In the genomic region with DNA sequence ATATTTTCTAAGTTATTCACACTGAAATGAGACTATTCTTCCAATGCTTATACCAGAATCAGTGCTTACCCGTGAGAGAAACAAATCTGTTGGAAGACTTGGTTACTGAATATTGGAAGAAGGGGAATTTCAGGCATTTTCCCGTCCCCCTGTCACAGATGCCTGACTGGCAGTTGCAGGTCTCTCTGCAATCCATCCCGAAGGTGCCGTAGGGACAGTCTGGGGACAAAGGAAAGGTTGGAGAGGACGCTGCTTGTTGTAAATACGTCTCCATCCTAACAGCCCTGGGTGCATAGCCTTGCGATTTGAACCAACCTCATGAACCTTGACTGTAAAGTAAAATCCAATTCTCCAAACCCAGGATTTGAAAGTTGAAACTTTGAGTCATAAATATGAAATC, we compare ENCODE assay signal across 24 cellular contexts. TPM values are rescaled to one million over a fixed set of nuclear protein-coding genes. Genes with fewer than 3 reads are reported as not detected.
"Had no signal": no experiment of that assay in that cellular context is flagged by ENCODE, and none has a peak within 500 bp of the region (broad histone marks: within the 10 kb centered on the region; RNA-seq: fewer than 3 reads in every experiment).

No MANE protein-coding gene starts in this region.

- H3K27ac ChIP-seq: breast epithelium, colonic mucosa, gastrocnemius medialis, right lobe of liver, skin epidermis, transverse colon had no signal

- H3K27me3 ChIP-seq: colonic mucosa had no signal

- H3K4me1 ChIP-seq: breast epithelium, colonic mucosa, gastrocnemius medialis, right lobe of liver, transverse colon had no signal

- H3K36me3 Mint-ChIP-seq: memory B cell; stimulated activated effector memory CD8-positive, alpha-beta T cell treated with anti-CD3 and anti-CD28 coated beads, Interleukin-12 subunit alpha, Interleukin-12 subunit beta, amount 100 ng/mL, for 72 hours; WTC11 had no signal

- H3K4me1 Mint-ChIP-seq: memory B cell had no signal

- H3K4me3 ChIP-seq: breast epithelium, colonic mucosa, gastrocnemius medialis, mucosa of descending colon, right lobe of liver, skin epidermis, transverse colon had no signal

- H3K27me3 Mint-ChIP-seq: activated T-cell treated with anti-CD3 and anti-CD28 coated beads, Interleukin-2, amount 50 U/mL, for 24 hours had no signal

- H3K27ac Mint-ChIP-seq: activated naive CD8-positive, alpha-beta T cell; activated T-cell treated with anti-CD3 and anti-CD28 coated beads, Interleukin-2, amount 50 U/mL, for 24 hours; activated T-helper 2 cell treated with anti-CD3 and anti-CD28 coated beads, Interferon-gamma antibody, Interleukin-2, Interleukin-4, amounts not matched to agents 10 μg/mL and 5 μg/mL and 100 μg/mL, durations not matched to agents 14 hours and 24 hours and 36 hours; memory B cell; stimulated activated effector memory CD8-positive, alpha-beta T cell treated with anti-CD3 and anti-CD28 coated beads, Interleukin-12 subunit alpha, Interleukin-12 subunit beta, amount 100 ng/mL, for 72 hours; stimulated activated naive CD8-positive, alpha-beta T cell treated with anti-CD3 and anti-CD28 coated beads, Interleukin-15, amount 100 ng/mL, for 72 hours; T-helper 1 cell treated with Interleukin-12 subunit alpha and Interleukin-12 subunit beta and Interleukin-4 antibody, amounts not matched to agents 30 μg/mL and 1 μg/mL, for 36 hours; WTC11 had no signal

- H3K4me3 Mint-ChIP-seq: activated naive CD8-positive, alpha-beta T cell; activated T-cell treated with anti-CD3 and anti-CD28 coated beads, Interleukin-2, amount 50 U/mL, for 24 hours; memory B cell; stimulated activated effector memory CD8-positive, alpha-beta T cell treated with anti-CD3 and anti-CD28 coated beads, Interleukin-12 subunit alpha, Interleukin-12 subunit beta, amount 100 ng/mL, for 72 hours; stimulated activated naive CD8-positive, alpha-beta T cell treated with anti-CD3 and anti-CD28 coated beads, Interleukin-15, amount 100 ng/mL, for 72 hours; T-helper 1 cell treated with Interleukin-12 subunit alpha and Interleukin-12 subunit beta and Interleukin-4 antibody, amounts not matched to agents 30 μg/mL and 1 μg/mL, for 36 hours; WTC11 had no signal

- H3K9me3 ChIP-seq: breast epithelium, colonic mucosa, gastrocnemius medialis, mucosa of descending colon, right lobe of liver, transverse colon had no signal

- H3K9me3 Mint-ChIP-seq: activated T-cell treated with anti-CD3 and anti-CD28 coated beads, Interleukin-2, amount 50 U/mL, for 24 hours; activated T-helper 2 cell treated with anti-CD3 and anti-CD28 coated beads, Interferon-gamma antibody, Interleukin-2, Interleukin-4, amounts not matched to agents 10 μg/mL and 5 μg/mL and 100 μg/mL, durations not matched to agents 14 hours and 24 hours and 36 hours; memory B cell; stimulated activated effector memory CD8-positive, alpha-beta T cell treated with anti-CD3 and anti-CD28 coated beads, Interleukin-12 subunit alpha, Interleukin-12 subunit beta, amount 100 ng/mL, for 72 hours; stimulated activated naive CD8-positive, alpha-beta T cell treated with anti-CD3 and anti-CD28 coated beads, Interleukin-15, amount 100 ng/mL, for 72 hours; T-helper 1 cell treated with Interleukin-12 subunit alpha and Interleukin-12 subunit beta and Interleukin-4 antibody, amounts not matched to agents 30 μg/mL and 1 μg/mL, for 36 hours; WTC11 had no signal

- ATAC-seq: gastrocnemius medialis; left colon; mucosa of descending colon; right lobe of liver; stimulated activated effector memory CD8-positive, alpha-beta T cell treated with anti-CD3 and anti-CD28 coated beads, Interleukin-12 subunit alpha, Interleukin-12 subunit beta, amount 100 ng/mL, for 72 hours; stimulated activated naive CD8-positive, alpha-beta T cell treated with anti-CD3 and anti-CD28 coated beads, Interleukin-15, amount 100 ng/mL, for 72 hours; WTC11 had no signal

- H3K36me3 ChIP-seq: breast epithelium, colonic mucosa, gastrocnemius medialis, right lobe of liver, transverse colon had no signal

- DNase-seq: activated naive CD4-positive, alpha-beta T cell; activated T-cell treated with anti-CD3 and anti-CD28 coated beads, Interleukin-2, amount 50 U/mL, for 24 hours; colonic mucosa; gastrocnemius medialis; head of caudate nucleus; left colon; mucosa of descending colon; nucleus accumbens; right lobe of liver; stimulated activated CD4-positive, alpha-beta T cell treated with anti-CD3 and anti-CD28 coated beads, Interleukin-1b, Interleukin-23, amount 100 ng/mL, for 48 hours; stimulated activated naive CD8-positive, alpha-beta T cell treated with anti-CD3 and anti-CD28 coated beads, Interleukin-15, amount 100 ng/mL, for 72 hours; T1000; transverse colon had no signal

RNA-seq across cellular contexts. Expression of a gene that starts 3.5 kb away (rescaled TPM):
- total RNA-seq: left colon, lower leg skin, mucosa of descending colon, transverse colon, WTC11 had no signal

RNA-seq across cellular contexts. Expression of a gene that starts 42.1 kb away (rescaled TPM):
- total RNA-seq: astrocyte, epithelial cell of proximal tubule, WTC11 had no signal
